ENCODE assay signal across 1 cellular context in genomic region chr17:67211742-67212141, GRCh38.
TF ChIP-seq lines count a peak whose summit lies in the region.

No MANE protein-coding gene starts in this region.

TF ChIP-seq in SK-N-SH treated with all-trans-retinoic acid at 6 μM for 48 hours, 23 proteins besides CTCF, POLR2A, EP300 and RAD21 (continued from another document):
- TF ChIP-seq CSRNP3 (CRISPR knock-in tag; IDR thresholded peaks at IDR 0.05) (no peak), ISL1 (CRISPR knock-in tag; IDR thresholded peaks at IDR 0.05) (no peak), RARB (CRISPR knock-in tag; IDR thresholded peaks at IDR 0.05) (no peak), ARNTL (CRISPR knock-in tag; IDR thresholded peaks at IDR 0.05; ENCODE audit: borderline replicate concordance, low read depth) (no peak), PPARA (CRISPR knock-in tag; IDR thresholded peaks at IDR 0.05; ENCODE audit: borderline replicate concordance) (no peak), ZFP30 (CRISPR knock-in tag; IDR thresholded peaks at IDR 0.05) (no peak), ESRRG (CRISPR knock-in tag; IDR thresholded peaks at IDR 0.05) (no peak), TOX (CRISPR knock-in tag; IDR thresholded peaks at IDR 0.05; ENCODE audit: borderline replicate concordance) (no peak), TSHZ2 (CRISPR knock-in tag; IDR thresholded peaks at IDR 0.05) (no peak), ZC3H10 (CRISPR knock-in tag; IDR thresholded peaks at IDR 0.05) (no peak), OSR1 (CRISPR knock-in tag; IDR thresholded peaks at IDR 0.05) (no peak), ZNF70 (CRISPR knock-in tag; IDR thresholded peaks at IDR 0.05) (no peak)
